In genomic region chr6:96939019-96939805, GRCh38 we compare ENCODE assay signal across 9 cellular contexts. TPM values are rescaled to one million over a fixed set of nuclear protein-coding genes. Genes with fewer than 3 reads are reported as not detected.
DNase-seq lines count a peak whose midpoint lies in the region; ATAC-seq, FAIRE-seq and TF ChIP-seq lines count a peak whose summit lies in the region.
"Had no signal": no experiment of that assay in that cellular context is flagged by ENCODE, and none has a peak within 500 bp of the region (broad histone marks: within the 10 kb centered on the region; RNA-seq: fewer than 3 reads in every experiment).

No MANE protein-coding gene starts in this region.

- H3K27ac ChIP-seq in neural progenitor cell: no peak overlapping the region
- H3K27ac ChIP-seq: SK-N-MC had no signal

- H3K9me3 ChIP-seq in neural progenitor cell (ENCODE audit: low read depth) (no peaks in the 10 kb centered on the region), HAP-1 (no peaks in the 10 kb centered on the region)

- no peak for ATAC-seq in HG02763 (IDR thresholded peaks at IDR 0.05; ENCODE audit: unreplicated experiment)
- ATAC-seq in sciatic nerve: no peak
- ATAC-seq in HG02970 (IDR thresholded peaks at IDR 0.05; ENCODE audit: low FRiP score, unreplicated experiment): no peak

- no peaks in the 10 kb centered on the region for H3K4me1 Mint-ChIP-seq in neural progenitor cell

- no peaks in the 10 kb centered on the region for H3K9me3 Mint-ChIP-seq in neural progenitor cell

- H3K4me3 ChIP-seq in bronchial epithelial cell (ENCODE audit: low read depth, low read length) (no peak overlapping the region), neural progenitor cell (no peak overlapping the region), HAP-1 (no peak overlapping the region)
- H3K4me3 ChIP-seq: SK-N-MC had no signal

- peaks cover 3% of the 10 kb centered on the region for H3K27me3 Mint-ChIP-seq in neural progenitor cell (ENCODE audit: insufficient read depth, low read depth)

- in situ Hi-C loops in HAP-1 (cut with MboI; ENCODE audit: low sequenced_read_pairs): no loop called here

- no peaks in the 10 kb centered on the region for H4K20me1 ChIP-seq in neural progenitor cell (ENCODE audit: low read depth)

- H3F3A ChIP-seq in neural progenitor cell (ENCODE audit: low read depth): no peaks in the 10 kb centered on the region

- no peak overlapping the region for H3K4me2 ChIP-seq in neural progenitor cell

- no peak overlapping the region for H2AFZ ChIP-seq in neural progenitor cell (replicated peaks)

- TF ChIP-seq CTCF in bronchial epithelial cell (IDR thresholded peaks at IDR 0.05; ENCODE audit: insufficient read depth, low read length, severe bottlenecking): no peak
- TF ChIP-seq CTCF in neural progenitor cell (IDR thresholded peaks at IDR 0.05): no peak

- peak; percentile 75 for DNase-seq in EL
- peak; percentile 45 for DNase-seq in NCI-H2029 (lab: John Stamatoyannopoulos, UW)
- peak; percentile 88 for DNase-seq in bronchial epithelial cell (ENCODE audit: low read depth)
- DNase-seq in neural progenitor cell (ENCODE audit: low spot score): no peak
- no peak for DNase-seq in HAP-1 (ENCODE audit: low spot score in 2 of 2)
- no peak for DNase-seq in sciatic nerve (ENCODE audit: low spot score)

- no peaks in the 10 kb centered on the region for H3K36me3 Mint-ChIP-seq in neural progenitor cell

- no peak for FAIRE-seq in bronchial epithelial cell (lab: Jason Lieb, UNC)

- no peaks in the 10 kb centered on the region for H3K79me2 ChIP-seq in neural progenitor cell (ENCODE audit: low read depth)

- H3K27ac Mint-ChIP-seq in neural progenitor cell: peak overlapping the region; percentile 29

- no peak overlapping the region for H3K4me3 Mint-ChIP-seq in neural progenitor cell

- H3K36me3 ChIP-seq in bronchial epithelial cell (ENCODE audit: control insufficient read depth, insufficient read depth, low read length) (no peaks in the 10 kb centered on the region), neural progenitor cell (no peaks in the 10 kb centered on the region), HAP-1 (replicated peaks) (no peaks in the 10 kb centered on the region)

- intact Hi-C loops in sciatic nerve (cut with DNase I): no loop called here

- peaks cover 2% of the 10 kb centered on the region for H3K27me3 ChIP-seq in bronchial epithelial cell (ENCODE audit: control insufficient read depth, insufficient read depth, low read length)
- H3K27me3 ChIP-seq in neural progenitor cell: no peaks in the 10 kb centered on the region
- no peaks in the 10 kb centered on the region; the same call in 1 of the 2 replicates for H3K27me3 ChIP-seq in HAP-1 (ENCODE audit: low read depth)

- H3K4me1 ChIP-seq in neural progenitor cell: no peaks in the 10 kb centered on the region
- no peaks in the 10 kb centered on the region for H3K4me1 ChIP-seq in HAP-1

- no peak overlapping the region for H3K9ac ChIP-seq in neural progenitor cell

RNA-seq across cellular contexts. Expression of gene KLHL32, which starts 14.7 kb away (rescaled TPM):
- total RNA-seq in bronchial epithelial cell (under 0.01 TPM in 1 of 2 replicates, not detected in the other), neural progenitor cell (ENCODE audit: low replicate concordance) (1.5 and 3.0 TPM in 2 replicates), sciatic nerve (4.2 TPM)

RNA-seq across cellular contexts. Expression of gene NDUFAF4, which starts 41.5 kb away (rescaled TPM):
- total RNA-seq in bronchial epithelial cell (9.5 and 11.3 TPM in 2 replicates), neural progenitor cell (ENCODE audit: low replicate concordance) (26.1 and 50.6 TPM in 2 replicates), sciatic nerve (23.3 TPM)

Comparison
In these comparisons a context has a peak if more than half of its experiments do, and no peak if none do; other contexts are left out.
1. DNase-seq: peak in EL (single experiment), NCI-H2029 (single experiment) and bronchial epithelial cell (single experiment); none in neural progenitor cell (single experiment), HAP-1 (0 of 2) and sciatic nerve (single experiment).